ENCODE assay signal across 38 cellular contexts in genomic region chr3:72916249-72916648, GRCh38. TPM values are rescaled to one million over a fixed set of nuclear protein-coding genes. Genes with fewer than 3 reads are reported as not detected.
"Had no signal": no experiment of that assay in that cellular context is flagged by ENCODE, and none has a peak within 500 bp of the region (broad histone marks: within the 10 kb centered on the region; RNA-seq: fewer than 3 reads in every experiment).

No MANE protein-coding gene starts in this region.

- DNase-seq: activated B cell treated with CpG ODN at 0.5 μM for 24 hours; activated CD4-positive, alpha-beta memory T cell treated with anti-CD3 and anti-CD28 coated beads for 36 hours; activated CD4-positive, alpha-beta T cell treated with anti-CD3 and anti-CD28 coated beads for 4 hours; activated CD4-positive, alpha-beta T cell treated with anti-CD3 and anti-CD28 coated beads, Interleukin-2, amount 10 ng/mL, durations not matched to agents 24 days and 14 days; activated CD4-positive, alpha-beta T cell treated with anti-CD3 and anti-CD28 coated beads, Interleukin-2, amount 50 U/mL, for 1 hour; activated CD4-positive, alpha-beta T cell treated with anti-CD3 and anti-CD28 coated beads, Interleukin-2, amount 50 U/mL, for 4 hours; activated CD4-positive, CD25-positive, alpha-beta regulatory T cell treated with anti-CD3 and anti-CD28 coated beads, Interleukin-2, amount 50 U/mL, for 72 hours; activated CD8-positive, alpha-beta memory T cell treated with anti-CD3 and anti-CD28 coated beads, Interleukin-2, amount 50 U/mL, for 4 hours; activated CD8-positive, alpha-beta T cell treated with anti-CD3 and anti-CD28 coated beads for 36 hours; activated effector memory CD4-positive, alpha-beta T cell treated with anti-CD3 and anti-CD28 coated beads, Interleukin-2, amount 50 U/mL, for 16 hours; activated gamma-delta T cell treated with Interleukin-2 at 50 U/mL for 16 hours; activated naive CD4-positive, alpha-beta T cell; activated naive CD4-positive, alpha-beta T cell treated with anti-CD3 and anti-CD28 coated beads for 36 hours; activated naive CD4-positive, alpha-beta T cell treated with anti-CD3 and anti-CD28 coated beads, Interleukin-2, amount 50 U/mL, for 16 hours; activated naive CD8-positive, alpha-beta T cell treated with anti-CD3 and anti-CD28 coated beads for 36 hours; activated T-cell treated with anti-CD3 and anti-CD28 coated beads for 4 hours; activated T-cell treated with anti-CD3 and anti-CD28 coated beads, Interleukin-2, amount 50 U/mL, for 1 hour; activated T-cell treated with anti-CD3 and anti-CD28 coated beads, Interleukin-2, amount 50 U/mL, for 4 hours; activated T-cell treated with anti-CD3 and anti-CD28 coated beads, Interleukin-2, amount 50 U/mL, for 72 hours; adrenal gland; amniotic stem cell; aorta; body of pancreas; brain microvascular endothelial cell; central memory CD4-positive, alpha-beta T cell; T-helper 1 cell; T-helper 2 cell; T-helper 9 cell had no signal

- FAIRE-seq: astrocyte, TTC549 had no signal

- H3K27ac ChIP-seq: adrenal gland, body of pancreas, brain microvascular endothelial cell, breast epithelium, VCaP had no signal

- H3K4me3 Mint-ChIP-seq: activated B cell treated with CpG ODN at 0.5 μM for 24 hours; activated CD4-positive, alpha-beta memory T cell treated with anti-CD3 and anti-CD28 coated beads for 36 hours; activated CD4-positive, alpha-beta T cell treated with anti-CD3 and anti-CD28 coated beads, Interleukin-2, amount 10 ng/mL, durations not matched to agents 24 days and 14 days; activated CD8-positive, alpha-beta T cell treated with anti-CD3 and anti-CD28 coated beads for 36 hours; activated naive CD4-positive, alpha-beta T cell treated with anti-CD3 and anti-CD28 coated beads for 36 hours; activated naive CD8-positive, alpha-beta T cell treated with anti-CD3 and anti-CD28 coated beads for 36 hours; activated T-cell treated with anti-CD3 and anti-CD28 coated beads, Interleukin-2, amount 50 U/mL, for 4 hours; activated T-cell treated with anti-CD3 and anti-CD28 coated beads, Interleukin-2, amount 50 U/mL, for 72 hours; activated T-helper 1 cell treated with anti-CD3 and anti-CD28 coated beads, Interleukin-12 subunit alpha, Interleukin-12 subunit beta, Interleukin-2, Interleukin-4 antibody, amounts not matched to agents 30 ng/mL and 10 ng/mL and 1 ng/mL, durations not matched to agents 14 hours and 24 hours and 36 hours; activated T-helper 17 cell treated with anti-CD3 and anti-CD28 coated beads, Interleukin-2, amount 50 U/mL, for 72 hours; T-helper 1 cell treated with Interleukin-12 subunit alpha and Interleukin-12 subunit beta and Interleukin-4 antibody, amounts not matched to agents 30 μg/mL and 1 μg/mL, for 36 hours; T-helper 2 cell treated with Interferon-gamma antibody and Interleukin-4, amounts not matched to agents 5 μg/mL and 100 μg/mL, for 36 hours had no signal

- H3K36me3 ChIP-seq: adrenal gland, brain microvascular endothelial cell, breast epithelium had no signal

- H3K36me3 Mint-ChIP-seq: activated CD4-positive, alpha-beta memory T cell treated with anti-CD3 and anti-CD28 coated beads for 36 hours; activated naive CD4-positive, alpha-beta T cell treated with anti-CD3 and anti-CD28 coated beads, Interleukin-2, amount 50 U/mL, for 72 hours; activated naive CD8-positive, alpha-beta T cell treated with anti-CD3 and anti-CD28 coated beads for 36 hours had no signal

- H3K9me3 Mint-ChIP-seq: activated B cell treated with CpG ODN at 0.5 μM for 24 hours; activated CD4-positive, alpha-beta memory T cell treated with anti-CD3 and anti-CD28 coated beads for 36 hours; activated CD4-positive, alpha-beta T cell treated with anti-CD3 and anti-CD28 coated beads, Interleukin-2, amount 10 ng/mL, durations not matched to agents 24 days and 14 days; activated CD8-positive, alpha-beta T cell treated with anti-CD3 and anti-CD28 coated beads for 36 hours; activated naive CD4-positive, alpha-beta T cell treated with anti-CD3 and anti-CD28 coated beads for 36 hours; activated naive CD4-positive, alpha-beta T cell treated with anti-CD3 and anti-CD28 coated beads, Interleukin-2, amount 50 U/mL, for 72 hours; activated naive CD8-positive, alpha-beta T cell treated with anti-CD3 and anti-CD28 coated beads for 36 hours; activated T-cell treated with anti-CD3 and anti-CD28 coated beads, Interleukin-2, amount 50 U/mL, for 4 hours; activated T-cell treated with anti-CD3 and anti-CD28 coated beads, Interleukin-2, amount 50 U/mL, for 72 hours; activated T-helper 1 cell treated with anti-CD3 and anti-CD28 coated beads, Interleukin-12 subunit alpha, Interleukin-12 subunit beta, Interleukin-2, Interleukin-4 antibody, amounts not matched to agents 30 ng/mL and 10 ng/mL and 1 ng/mL, durations not matched to agents 14 hours and 24 hours and 36 hours; activated T-helper 17 cell treated with anti-CD3 and anti-CD28 coated beads, Interleukin-2, amount 50 U/mL, for 72 hours; T-helper 1 cell treated with Interleukin-12 subunit alpha and Interleukin-12 subunit beta and Interleukin-4 antibody, amounts not matched to agents 30 μg/mL and 1 μg/mL, for 36 hours; T-helper 2 cell treated with Interferon-gamma antibody and Interleukin-4, amounts not matched to agents 5 μg/mL and 100 μg/mL, for 36 hours had no signal

- H3K9me3 ChIP-seq: adrenal gland, body of pancreas, breast epithelium had no signal

- H3K4me1 Mint-ChIP-seq: activated B cell treated with CpG ODN at 0.5 μM for 24 hours; activated CD4-positive, alpha-beta T cell treated with anti-CD3 and anti-CD28 coated beads, Interleukin-2, amount 10 ng/mL, durations not matched to agents 24 days and 14 days; activated naive CD8-positive, alpha-beta T cell treated with anti-CD3 and anti-CD28 coated beads for 36 hours; activated T-helper 17 cell treated with anti-CD3 and anti-CD28 coated beads, Interleukin-2, amount 50 U/mL, for 72 hours had no signal

- H3K27ac Mint-ChIP-seq: activated B cell treated with CpG ODN at 0.5 μM for 24 hours; activated CD4-positive, alpha-beta memory T cell treated with anti-CD3 and anti-CD28 coated beads for 36 hours; activated CD4-positive, alpha-beta T cell treated with anti-CD3 and anti-CD28 coated beads, Interleukin-2, amount 10 ng/mL, durations not matched to agents 24 days and 14 days; activated CD8-positive, alpha-beta T cell treated with anti-CD3 and anti-CD28 coated beads for 36 hours; activated naive CD4-positive, alpha-beta T cell treated with anti-CD3 and anti-CD28 coated beads for 36 hours; activated naive CD4-positive, alpha-beta T cell treated with anti-CD3 and anti-CD28 coated beads, Interleukin-2, amount 50 U/mL, for 72 hours; activated naive CD8-positive, alpha-beta T cell treated with anti-CD3 and anti-CD28 coated beads for 36 hours; activated T-cell treated with anti-CD3 and anti-CD28 coated beads, Interleukin-2, amount 50 U/mL, for 72 hours; activated T-helper 1 cell treated with anti-CD3 and anti-CD28 coated beads, Interleukin-12 subunit alpha, Interleukin-12 subunit beta, Interleukin-2, Interleukin-4 antibody, amounts not matched to agents 30 ng/mL and 10 ng/mL and 1 ng/mL, durations not matched to agents 14 hours and 24 hours and 36 hours; activated T-helper 17 cell treated with anti-CD3 and anti-CD28 coated beads, Interleukin-2, amount 50 U/mL, for 72 hours; T-helper 1 cell treated with Interleukin-12 subunit alpha and Interleukin-12 subunit beta and Interleukin-4 antibody, amounts not matched to agents 30 μg/mL and 1 μg/mL, for 36 hours; T-helper 2 cell treated with Interferon-gamma antibody and Interleukin-4, amounts not matched to agents 5 μg/mL and 100 μg/mL, for 36 hours had no signal

- H3K27me3 ChIP-seq: adrenal gland, body of pancreas, brain microvascular endothelial cell, breast epithelium had no signal

- H3K4me1 ChIP-seq: adrenal gland, body of pancreas, breast epithelium had no signal

- H3K4me3 ChIP-seq: adrenal gland, body of pancreas, breast epithelium had no signal

- ATAC-seq: activated CD8-positive, alpha-beta T cell treated with anti-CD3 and anti-CD28 coated beads for 36 hours; activated naive CD4-positive, alpha-beta T cell treated with anti-CD3 and anti-CD28 coated beads, Interleukin-2, amount 50 U/mL, for 72 hours; activated T-cell treated with anti-CD3 and anti-CD28 coated beads, Interleukin-2, amount 50 U/mL, for 4 hours; activated T-cell treated with anti-CD3 and anti-CD28 coated beads, Interleukin-2, amount 50 U/mL, for 72 hours; activated T-helper 17 cell treated with anti-CD3 and anti-CD28 coated beads, Interleukin-2, amount 50 U/mL, for 72 hours; body of pancreas had no signal

RNA-seq across cellular contexts. Expression of gene GXYLT2, which starts 28.4 kb away (rescaled TPM):
- total RNA-seq: activated B cell treated with CpG ODN at 0.5 μM for 24 hours; activated CD4-positive, alpha-beta memory T cell treated with anti-CD3 and anti-CD28 coated beads for 36 hours; activated CD4-positive, alpha-beta T cell treated with anti-CD3 and anti-CD28 coated beads, Interleukin-2, amount 10 ng/mL, durations not matched to agents 24 days and 14 days; activated CD8-positive, alpha-beta memory T cell treated with anti-CD3 and anti-CD28 coated beads for 36 hours; activated naive CD4-positive, alpha-beta T cell treated with anti-CD3 and anti-CD28 coated beads for 36 hours; activated T-cell treated with anti-CD3 and anti-CD28 coated beads, Interleukin-2, amount 50 U/mL, for 4 hours; activated T-helper 17 cell treated with anti-CD3 and anti-CD28 coated beads, Interleukin-2, amount 50 U/mL, for 72 hours had no signal
